ENCODE assay signal across 19 cellular contexts in genomic region chr3:177127008-177127407, GRCh38.
A peak's percentile ranks its signal among the peaks of the same experiment; 100 is the strongest.
DNase-seq lines count a peak whose midpoint lies in the region; ATAC-seq, FAIRE-seq and TF ChIP-seq lines count a peak whose summit lies in the region.
"Had no signal": no experiment of that assay in that cellular context is flagged by ENCODE, and none has a peak within 500 bp of the region (broad histone marks: within the 10 kb centered on the region; RNA-seq: fewer than 3 reads in every experiment).

No MANE protein-coding gene starts in this region.

- H3K4me1 Mint-ChIP-seq in activated naive CD8-positive, alpha-beta T cell (ENCODE audit: low read depth) = peaks cover 91% of the 10 kb centered on the region
- H3K4me1 Mint-ChIP-seq in activated naive CD8-positive, alpha-beta T cell treated with anti-CD3 and anti-CD28 coated beads for 36 hours = peaks cover 73% of the 10 kb centered on the region
- H3K4me1 Mint-ChIP-seq in astrocyte (ENCODE audit: low read depth, unreplicated experiment) (peaks cover 47% of the 10 kb centered on the region), mesothelial cell of epicardium (peaks cover 69% of the 10 kb centered on the region), CD14-positive monocyte (peaks cover 21% of the 10 kb centered on the region)

- peak overlapping the region; percentile 12 for H3K27ac ChIP-seq in astrocyte (ENCODE audit: low read depth, low read length)
- H3K27ac ChIP-seq in suprapubic skin = peak overlapping the region; percentile 67
- H3K27ac ChIP-seq in left lung = no peak overlapping the region

- H3K4me3 Mint-ChIP-seq in activated naive CD8-positive, alpha-beta T cell = no peak overlapping the region
- H3K4me3 Mint-ChIP-seq in activated naive CD8-positive, alpha-beta T cell treated with anti-CD3 and anti-CD28 coated beads for 36 hours = no peak overlapping the region
- H3K4me3 Mint-ChIP-seq in astrocyte (ENCODE audit: unreplicated experiment) = no peak overlapping the region
- H3K4me3 Mint-ChIP-seq in mesothelial cell of epicardium = no peak overlapping the region
- no peak overlapping the region for H3K4me3 Mint-ChIP-seq in CD14-positive monocyte

- H3K9me3 ChIP-seq in astrocyte (ENCODE audit: insufficient read depth, low read depth, low read length) = no peaks in the 10 kb centered on the region
- no peaks in the 10 kb centered on the region for H3K9me3 ChIP-seq in suprapubic skin
- no peaks in the 10 kb centered on the region for H3K9me3 ChIP-seq in left lung
- H3K9me3 ChIP-seq: HAP-1 had no signal

- H3K4me1 ChIP-seq in astrocyte (ENCODE audit: insufficient read depth, low read length) (peaks cover 14% of the 10 kb centered on the region), suprapubic skin (peaks cover 49% of the 10 kb centered on the region), left lung (peaks cover 4 to 34% of the 10 kb centered on the region in 2 donors)

- peaks cover 94% of the 10 kb centered on the region for H3K79me2 ChIP-seq in astrocyte (ENCODE audit: insufficient read depth, low read length)

- H3K4me3 ChIP-seq in astrocyte (ENCODE audit: insufficient read depth, low read depth, low read length) (no peak overlapping the region), suprapubic skin (no peak overlapping the region), left lung (no peak overlapping the region)
- H3K4me3 ChIP-seq: HAP-1 had no signal

- peaks cover 21% of the 10 kb centered on the region for H3K36me3 Mint-ChIP-seq in activated naive CD8-positive, alpha-beta T cell
- peaks cover 63% of the 10 kb centered on the region for H3K36me3 Mint-ChIP-seq in activated naive CD8-positive, alpha-beta T cell treated with anti-CD3 and anti-CD28 coated beads for 36 hours
- H3K36me3 Mint-ChIP-seq in astrocyte (ENCODE audit: low read depth, unreplicated experiment) = peaks cover 15% of the 10 kb centered on the region
- no peaks in the 10 kb centered on the region for H3K36me3 Mint-ChIP-seq in mesothelial cell of epicardium
- H3K36me3 Mint-ChIP-seq in CD14-positive monocyte = peaks cover 18% of the 10 kb centered on the region in 2 donors

- H3K27me3 ChIP-seq in astrocyte (ENCODE audit: insufficient read depth, low read length) (no peaks in the 10 kb centered on the region), suprapubic skin (no peaks in the 10 kb centered on the region), left lung (no peaks in the 10 kb centered on the region)

- intact Hi-C loops in left lung (cut with DNase I) = loop anchor here in 1 of 2 donors (10.0 kb wide), 1 partner anchor 58 kb away; no protein-coding TSS in a partner anchor
- intact Hi-C loops in CD14-positive monocyte (cut with micrococcal nuclease) = no loop called here

- H3K4me2 ChIP-seq in astrocyte (ENCODE audit: low read length) = no peak overlapping the region

- no peaks in the 10 kb centered on the region for H3K36me3 ChIP-seq in astrocyte (ENCODE audit: insufficient read depth, low read length)
- no peaks in the 10 kb centered on the region for H3K36me3 ChIP-seq in suprapubic skin
- H3K36me3 ChIP-seq in left lung = no peaks in the 10 kb centered on the region
- H3K36me3 ChIP-seq: HAP-1 had no signal

- peak overlapping the region; percentile 11 for H3K27ac Mint-ChIP-seq in activated naive CD8-positive, alpha-beta T cell
- no peak overlapping the region for H3K27ac Mint-ChIP-seq in activated naive CD8-positive, alpha-beta T cell treated with anti-CD3 and anti-CD28 coated beads for 36 hours
- H3K27ac Mint-ChIP-seq in astrocyte (ENCODE audit: unreplicated experiment) (no peak overlapping the region), mesothelial cell of epicardium (peak overlapping the region; percentile 26), CD14-positive monocyte (peak overlapping the region in 1 of 7 donors; percentile 43)

- H3K27me3 Mint-ChIP-seq in activated naive CD8-positive, alpha-beta T cell = no peaks in the 10 kb centered on the region
- no peaks in the 10 kb centered on the region for H3K27me3 Mint-ChIP-seq in activated naive CD8-positive, alpha-beta T cell treated with anti-CD3 and anti-CD28 coated beads for 36 hours
- H3K27me3 Mint-ChIP-seq in astrocyte (ENCODE audit: low read depth, unreplicated experiment) (no peaks in the 10 kb centered on the region), mesothelial cell of epicardium (ENCODE audit: low read depth) (no peaks in the 10 kb centered on the region), CD14-positive monocyte (ENCODE audit: low read depth in 3 of 3) (peaks cover 0 to 3% (median 0%) of the 10 kb centered on the region in 3 donors)

- H2AFZ ChIP-seq in astrocyte (ENCODE audit: low read depth, low read length) = no peak overlapping the region

- no peak for TF ChIP-seq EP300 in suprapubic skin (IDR thresholded peaks at IDR 0.05)

- WGBS in suprapubic skin = 61% methylated on average over 2 of the region's 2 CpGs

- no peak overlapping the region for H3K9ac ChIP-seq in astrocyte (ENCODE audit: low read length)

- no peaks in the 10 kb centered on the region for H3K9me3 Mint-ChIP-seq in activated naive CD8-positive, alpha-beta T cell (ENCODE audit: low read depth)
- H3K9me3 Mint-ChIP-seq in activated naive CD8-positive, alpha-beta T cell treated with anti-CD3 and anti-CD28 coated beads for 36 hours = peaks cover 22% of the 10 kb centered on the region
- peaks cover 3% of the 10 kb centered on the region for H3K9me3 Mint-ChIP-seq in astrocyte (ENCODE audit: unreplicated experiment)
- H3K9me3 Mint-ChIP-seq in mesothelial cell of epicardium = no peaks in the 10 kb centered on the region
- H3K9me3 Mint-ChIP-seq in CD14-positive monocyte = peaks cover 0 to 5% (median 0%) of the 10 kb centered on the region in 7 donors

- no peak for ATAC-seq in left lung

- no peak for TF ChIP-seq CTCF in astrocyte (IDR thresholded peaks at IDR 0.05; ENCODE audit: insufficient read depth, low read depth, low read length)
- no peak for TF ChIP-seq CTCF in mesothelial cell of epicardium (IDR thresholded peaks at IDR 0.05; ENCODE audit: unreplicated experiment)
- no peak for TF ChIP-seq CTCF in suprapubic skin (IDR thresholded peaks at IDR 0.05)
- no peak for TF ChIP-seq CTCF in left lung (IDR thresholded peaks at IDR 0.05)
- TF ChIP-seq CTCF in CD14-positive monocyte (IDR thresholded peaks at IDR 0.05) = no peak

- no peak for TF ChIP-seq POLR2A in suprapubic skin (IDR thresholded peaks at IDR 0.05)

- H4K20me1 ChIP-seq in astrocyte (ENCODE audit: insufficient read depth, low read length) = peaks cover 92% of the 10 kb centered on the region

- FAIRE-seq in astrocyte (lab: Jason Lieb, UNC) = no peak
- FAIRE-seq: RCC 7860 had no signal

- DNase-seq in activated naive CD8-positive, alpha-beta T cell treated with anti-CD3 and anti-CD28 coated beads for 36 hours = no peak
- no peak for DNase-seq in astrocyte (ENCODE audit: low read depth)
- DNase-seq in mesothelial cell of epicardium (ENCODE audit: low spot score in 2 of 2, unreplicated experiment in 2 of 2) = no peak
- no peak for DNase-seq in suprapubic skin (ENCODE audit: low spot score in 2 of 2)
- no peak for DNase-seq in OCI-M2 (lab: John Stamatoyannopoulos, UW; ENCODE audit: unreplicated experiment)
- DNase-seq in left lung = no peak
- no peak for DNase-seq in CD14-positive monocyte (ENCODE audit: low spot score)
- DNase-seq: 8988T, C1 segment of cervical spinal cord, DMS53, MM.1S, NCI-H1105, NCI-H1694 treated with DMSO at 0.1 percent for 48 hours, NCI-H446, NCI-H82, SHP77 had no signal

Comparison
In these comparisons a context has a peak if more than half of its experiments do, and no peak if none do; other contexts are left out.
1. H3K27ac Mint-ChIP-seq: peak in activated naive CD8-positive, alpha-beta T cell (single experiment) and mesothelial cell of epicardium (single experiment); none in activated naive CD8-positive, alpha-beta T cell treated with anti-CD3 and anti-CD28 coated beads for 36 hours (single experiment) and astrocyte (single experiment).
2. H3K27ac ChIP-seq: peak in astrocyte (single experiment) and suprapubic skin (single experiment); none in left lung (0 of 2).